In genomic region chr1:41282679-41283317, GRCh38 we compare ENCODE assay signal across 8 cellular contexts. TPM values are rescaled to one million over a fixed set of nuclear protein-coding genes. Genes with fewer than 3 reads are reported as not detected.
DNase-seq lines count a peak whose midpoint lies in the region; ATAC-seq, FAIRE-seq and TF ChIP-seq lines count a peak whose summit lies in the region.

No MANE protein-coding gene starts in this region.

- H3K4me1 ChIP-seq in GM23338 (ENCODE audit: insufficient read depth) (peaks cover 3% of the 10 kb centered on the region), Peyer's patch (no peaks in the 10 kb centered on the region), HepG2 (ENCODE audit: insufficient read depth, low read length) (no peaks in the 10 kb centered on the region)

- no peak overlapping the region for H3K27ac Mint-ChIP-seq in GM23338

- H3K9me3 ChIP-seq in Peyer's patch (no peaks in the 10 kb centered on the region), HepG2 (ENCODE audit: low read length) (no peaks in the 10 kb centered on the region)

- DNase-seq in GM23338 (ENCODE audit: low spot score): peak; percentile 80
- no peak for DNase-seq in Peyer's patch
- DNase-seq in T47D (ENCODE audit: low read depth in 1 of 2, low spot score in 1 of 2): peak; percentile 14 to 26
- peak; percentile 14 for DNase-seq in HepG2 (ENCODE audit: low spot score)
- peak; percentile 45 for DNase-seq in superior temporal gyrus (ENCODE audit: extremely low spot score)
- DNase-seq in mucosa of gallbladder (ENCODE audit: low spot score): no peak

- peak; percentile 55; the same call in 1 of the 2 replicates for TF ChIP-seq RAD21 in HepG2 (CRISPR knock-in tag; IDR thresholded peaks at IDR 0.05)

- BruUV-seq in HepG2 (replicated peaks; lab: Mats Ljungman, UMichigan): no TSS peak

- H3K36me3 ChIP-seq in GM23338 (ENCODE audit: insufficient read depth) (no peaks in the 10 kb centered on the region), Peyer's patch (no peaks in the 10 kb centered on the region), HepG2 (replicated peaks in 1 of 2; ENCODE audit: control insufficient read depth in 1 of 2, insufficient read depth in 2 of 2, low read length in 2 of 2) (no peaks in the 10 kb centered on the region)

- peak; percentile 94 for TF ChIP-seq CTCF in C4-2B (conservative IDR thresholded peaks at IDR 0.05)
- peak; percentile 75 to 84 for TF ChIP-seq CTCF in GM23338 (conservative IDR thresholded peaks at IDR 0.05; ENCODE audit: low read depth in 2 of 2)
- TF ChIP-seq CTCF in Peyer's patch (IDR thresholded peaks at IDR 0.05): peak in 5 of 6 experiments; percentile 12 to 63 (median 60)
- TF ChIP-seq CTCF in HepG2 (CRISPR knock-in tag; IDR thresholded peaks at IDR 0.05): peak; percentile 89

- H3K9me3 Mint-ChIP-seq in GM23338: no peaks in the 10 kb centered on the region

- H3K4me3 ChIP-seq in GM23338: no peak overlapping the region
- no peak overlapping the region for H3K4me3 ChIP-seq in Peyer's patch
- H3K4me3 ChIP-seq in HepG2 (replicated peaks in 1 of 3; ENCODE audit: insufficient read depth in 1 of 3, low read depth in 2 of 3, low read length in 3 of 3): no peak overlapping the region

- in situ Hi-C loops in T47D (cut with HindIII; ENCODE audit: low pct_unique_long_range_greater_than_20kb, low sequenced_read_pairs): no loop called here
- in situ Hi-C loops in HepG2 (cut with HindIII; ENCODE audit: extremely low pct_ligation_motif_present, low pct_unique_long_range_greater_than_20kb): loop anchor here (5.0 kb wide), 1 partner anchor 150 kb away; no protein-coding TSS in a partner anchor

- no peaks in the 10 kb centered on the region for H3K9me2 ChIP-seq in GM23338 (ENCODE audit: insufficient read depth)

- no peak overlapping the region for H3K9ac ChIP-seq in HepG2 (ENCODE audit: insufficient read depth, low read depth, low read length)

- H3K4me2 ChIP-seq in GM23338 (no peak overlapping the region), HepG2 (ENCODE audit: low read depth, low read length) (no peak overlapping the region)

- H4K20me1 ChIP-seq in GM23338 (replicated peaks; ENCODE audit: insufficient read depth) (no peaks in the 10 kb centered on the region), HepG2 (ENCODE audit: insufficient read depth, low read length) (peaks cover 5% of the 10 kb centered on the region; the same call in 1 of the 2 replicates)

- H3F3A ChIP-seq in GM23338 (replicated peaks; ENCODE audit: low read depth): no peaks in the 10 kb centered on the region

- TF ChIP-seq EP300 in HepG2 (IDR thresholded peaks at IDR 0.05; ENCODE audit: low read depth in 2 of 2, low read length in 2 of 2) (no peak), HepG2 (CRISPR knock-in tag; IDR thresholded peaks at IDR 0.05; ENCODE audit: borderline replicate concordance) (no peak)

- peaks cover 22% of the 10 kb centered on the region for H3K4me1 Mint-ChIP-seq in GM23338

- CTCF ChIA-PET in HepG2 (lab: Yijun Ruan, JAX; ENCODE audit: low intra/inter-chr PET ratio, low total read pairs): interaction anchor here (1.4 kb wide), 2 partner anchors 135 to 150 kb away, joined by 10 to 12 read pairs; no protein-coding TSS in a partner anchor

- peak; percentile 84 for ATAC-seq in GM23338
- ATAC-seq in HepG2: peak; percentile 89
- ATAC-seq in GM19452 (IDR thresholded peaks at IDR 0.05; ENCODE audit: unreplicated experiment): no peak

- TF ChIP-seq POLR2A in Peyer's patch (IDR thresholded peaks at IDR 0.05) (no peak), HepG2 (IDR thresholded peaks at IDR 0.05; ENCODE audit: insufficient read depth in 1 of 2, low read depth in 2 of 2, low read length in 2 of 2) (no peak)

- H3K79me2 ChIP-seq in GM23338 (replicated peaks; ENCODE audit: insufficient read depth) (no peaks in the 10 kb centered on the region), HepG2 (ENCODE audit: insufficient read depth, low read length) (no peaks in the 10 kb centered on the region)

- H3K27me3 Mint-ChIP-seq in GM23338 (ENCODE audit: insufficient read depth, low read depth, poor library complexity): peaks cover 12% of the 10 kb centered on the region

- FAIRE-seq in HepG2 (lab: Jason Lieb, UNC): peak; percentile 55

- no peaks in the 10 kb centered on the region for H3K36me3 Mint-ChIP-seq in GM23338 (ENCODE audit: low read depth)

- POLR2A ChIA-PET in HepG2 (lab: Yijun Ruan, JAX): interaction anchor here (0.5 kb wide), 1 partner anchor 198 kb away, joined by 3 read pairs; no protein-coding TSS in a partner anchor

- H2AFZ ChIP-seq in GM23338 (0 out of 2 replicates have a peak overlapping the region, but pooled peaks have one; percentile 87), HepG2 (ENCODE audit: low read length) (no peak overlapping the region)

- WGBS in HepG2 (ENCODE audit: low lambda C conversion rate): 16% methylated on average over 7 of the region's 9 CpGs

- no peak overlapping the region for H3K4me3 Mint-ChIP-seq in GM23338

- peaks cover 11% of the 10 kb centered on the region; the same call in 1 of the 2 replicates for H3K27me3 ChIP-seq in GM23338 (ENCODE audit: insufficient read depth)
- no peaks in the 10 kb centered on the region for H3K27me3 ChIP-seq in Peyer's patch
- H3K27me3 ChIP-seq in HepG2 (ENCODE audit: control insufficient read depth in 1 of 2, insufficient read depth in 2 of 2, low read length in 2 of 2): peaks cover 2 to 24% of the 10 kb centered on the region in 2 experiments; a peak in 2 of 5 replicates

- intact Hi-C loops in HepG2 (cut with micrococcal nuclease; ENCODE audit: unreplicated experiment): loop anchor here (5.0 kb wide), 1 partner anchor 135 kb away; no protein-coding TSS in a partner anchor

- H3K27ac ChIP-seq in C4-2B: no peak overlapping the region
- no peak overlapping the region for H3K27ac ChIP-seq in GM23338 (ENCODE audit: low read depth)
- no peak overlapping the region for H3K27ac ChIP-seq in Peyer's patch
- no peak overlapping the region for H3K27ac ChIP-seq in HepG2 (ENCODE audit: extremely low read length, insufficient read depth, low read length)

TF ChIP-seq in GM23338, 12 proteins besides CTCF, POLR2A, EP300 and RAD21 (continues in another document):
- TF ChIP-seq ZNF114 (CRISPR knock-in tag; IDR thresholded peaks at IDR 0.05): no peak

TF ChIP-seq in HepG2, 621 proteins besides CTCF, POLR2A, EP300 and RAD21:
- TF ChIP-seq XRCC5 (optimal IDR thresholded peaks at IDR 0.05; ENCODE audit: low read length): peak; percentile 79
- TF ChIP-seq HOXA5 (CRISPR knock-in tag; IDR thresholded peaks at IDR 0.05): no peak
- 0 out of 2 replicates have a peak, but pooled peaks have one; percentile 34 for TF ChIP-seq ZSCAN25 (CRISPR knock-in tag; IDR thresholded peaks at IDR 0.05)
- peak; percentile 51 for TF ChIP-seq SMC3 (IDR thresholded peaks at IDR 0.05; ENCODE audit: low read length)
- TF ChIP-seq SCMH1 (CRISPR knock-in tag; IDR thresholded peaks at IDR 0.05; ENCODE audit: borderline replicate concordance): no peak
- TF ChIP-seq, protein P1, sequence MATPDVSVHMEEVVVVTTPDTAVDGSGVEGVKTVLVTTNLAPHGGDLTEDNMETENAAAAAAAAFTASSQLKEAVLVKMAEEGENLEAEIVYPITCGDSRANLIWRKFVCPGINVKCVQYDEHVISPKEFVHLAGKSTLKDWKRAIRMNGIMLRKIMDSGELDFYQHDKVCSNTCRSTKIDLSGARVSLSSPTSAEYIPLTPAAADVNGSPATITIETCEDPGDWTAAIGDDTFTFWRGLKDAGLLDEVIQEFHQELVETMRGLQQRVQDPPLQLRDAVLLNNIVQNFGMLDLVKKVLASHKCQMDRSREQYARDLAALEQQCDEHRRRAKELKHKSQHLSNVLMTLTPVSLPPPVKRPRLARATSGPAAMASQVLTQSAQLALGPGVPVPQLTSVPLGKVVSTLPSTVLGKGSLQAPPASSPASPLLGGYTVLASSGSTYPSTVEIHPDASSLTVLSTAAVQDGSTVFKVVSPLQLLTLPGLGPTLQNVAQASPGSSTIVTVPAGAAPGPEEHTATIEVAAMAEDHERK (CRISPR knock-in tag; IDR thresholded peaks at IDR 0.05; ENCODE audit: low read depth): no peak
- peak; percentile 71 for TF ChIP-seq STAG1 (CRISPR knock-in tag; IDR thresholded peaks at IDR 0.05)

RNA-seq across cellular contexts. Expression of gene SCMH1, which starts 40.7 kb away (rescaled TPM):
- total RNA-seq in GM23338 (2014; rRNA removed; shearing (Covaris generic)): 10.8 and 19.4 TPM in 2 replicates
- polyA plus RNA-seq in GM23338 (2016; fragmentation: Nextera tagmentation; extraction: Ambion mirVana) (11.6 and 15.0 TPM in 2 replicates), HepG2 (2011; rRNA removed) (52.6 and 63.5 TPM in 2 replicates)
- total RNA-seq in Peyer's patch (100 to 1,000 TPM in 1 of 4 donors, 10 to 100 TPM in 3; 27.1 to 116 (median 52.9) TPM), HepG2 (2016; rRNA removed; fragmentation: Illumina TruSeq; extraction: Trizol) (35.5 and 41.8 TPM in 2 replicates), mucosa of gallbladder (42.4 TPM)
- total RNA-seq in HepG2 (2016; cell fraction: cytosol; rRNA removed; fragmentation: Illumina TruSeq; extraction: Trizol; ENCODE audit: low read depth): 51.7 and 53.7 TPM in 2 replicates
- total RNA-seq in HepG2 (2016; cell fraction: insoluble cytoplasmic fraction; rRNA removed; fragmentation: Illumina TruSeq; extraction: Trizol): 31.9 and 37.4 TPM in 2 replicates
- total RNA-seq in HepG2 (2016; cell fraction: membrane; rRNA removed; fragmentation: Illumina TruSeq; extraction: Trizol): 75.2 and 75.8 TPM in 2 replicates
- total RNA-seq in HepG2 (2016; cell fraction: nucleus; rRNA removed; fragmentation: Illumina TruSeq; extraction: Trizol): 42.3 and 50.1 TPM in 2 replicates
- polyA plus RNA-seq in HepG2 (2011; cell fraction: cytosol; rRNA removed): 35.2 and 35.4 TPM in 2 replicates
- polyA plus RNA-seq in HepG2 (2011; cell fraction: nucleus; rRNA removed): 95.4 and 97.7 TPM in 2 replicates
- 33.2 and 35.5 TPM in 2 replicates for polyA plus RNA-seq in HepG2 (2012)
- 40.3 and 41.7 TPM in 2 replicates for polyA plus RNA-seq in HepG2 (2016; cell fraction: cytosol; fragmentation: Illumina TruSeq; extraction: Trizol; ENCODE audit: low read depth)
- polyA plus RNA-seq in HepG2 (2016; cell fraction: insoluble cytoplasmic fraction; fragmentation: Illumina TruSeq; extraction: Trizol; ENCODE audit: low read depth): 41.7 and 46.8 TPM in 2 replicates
- 78.2 and 89.1 TPM in 2 replicates for polyA plus RNA-seq in HepG2 (2016; cell fraction: membrane; fragmentation: Illumina TruSeq; extraction: Trizol; ENCODE audit: low read depth)
- polyA plus RNA-seq in HepG2 (2016; cell fraction: nucleus; fragmentation: Illumina TruSeq; extraction: Trizol; ENCODE audit: insufficient read depth, low read depth): 74.6 and 86.2 TPM in 2 replicates
- 44.1 and 74.8 TPM in 2 replicates for polyA minus RNA-seq in HepG2 (2011; rRNA and poly(A)+ RNA removed; ENCODE audit: low replicate concordance)
- polyA minus RNA-seq in HepG2 (2011; cell fraction: cytosol; rRNA and poly(A)+ RNA removed): 14.4 and 16.0 TPM in 2 replicates
- polyA minus RNA-seq in HepG2 (2011; cell fraction: nucleus; rRNA and poly(A)+ RNA removed): 46.4 and 64.5 TPM in 2 replicates

Comparison
In these comparisons a context has a peak if more than half of its experiments do, and no peak if none do; other contexts are left out.
1. DNase-seq: peak in GM23338 (single experiment), T47D (2 of 2), HepG2 (single experiment) and superior temporal gyrus (single experiment); none in Peyer's patch (0 of 3) and mucosa of gallbladder (single experiment).
2. Peak in every context shown above with its lines, with median percentiles within 50 percentile points of each other: CTCF ChIP-seq.